ENCODE assay signal across 8 cellular contexts in genomic region chr15:81540909-81541308, GRCh38.
"Had no signal": no experiment of that assay in that cellular context is flagged by ENCODE, and none has a peak within 500 bp of the region (broad histone marks: within the 10 kb centered on the region; RNA-seq: fewer than 3 reads in every experiment).

No MANE protein-coding gene starts in this region.

- ATAC-seq: GM23338, K562 had no signal

- H3K4me3 ChIP-seq: GM23338, K562 had no signal

- FAIRE-seq: H1, H54, HTR-8/SVneo, K562 had no signal

- H3K27ac Mint-ChIP-seq: GM23338, H9 had no signal

- H3K9me3 Mint-ChIP-seq: GM23338, H9 had no signal

- DNase-seq: H9, HCEC 1CT, IMR-90 had no signal
